Comparison of ENCODE assay signal across 1 cellular context in genomic region chr7:17462059-17462695, GRCh38.
TF ChIP-seq lines count a peak whose summit lies in the region.

No MANE protein-coding gene starts in this region.

TF ChIP-seq in HCT116, 20 proteins besides CTCF, POLR2A, EP300 and RAD21 (continued from another document):
- TF ChIP-seq MAX (IDR thresholded peaks at IDR 0.05) (peak; percentile 34; the same call in 1 of the 2 replicates), YY1 (IDR thresholded peaks at IDR 0.05; ENCODE audit: extremely low read depth, insufficient replicate concordance, low read depth, low read length) (no peak), SP1 (IDR thresholded peaks at IDR 0.05; ENCODE audit: low read depth) (peak; percentile 34; the same call in 1 of the 2 replicates), JUND (IDR thresholded peaks at IDR 0.05) (peak; percentile 45), TCF7L2 (IDR thresholded peaks at IDR 0.05; ENCODE audit: borderline replicate concordance, extremely low read depth, insufficient read depth, insufficient read length) (peak; percentile 92), ELF1 (IDR thresholded peaks at IDR 0.05; ENCODE audit: borderline replicate concordance, low read depth) (no peak), REST (IDR thresholded peaks at IDR 0.05; ENCODE audit: low read depth) (no peak), ZBTB33 (IDR thresholded peaks at IDR 0.05; ENCODE audit: extremely low read depth, insufficient replicate concordance, low read length) (no peak), ATF3 (IDR thresholded peaks at IDR 0.05) (no peak), EZH2phosphoT487 (IDR thresholded peaks at IDR 0.05; ENCODE audit: borderline replicate concordance) (no peak), SIN3A (IDR thresholded peaks at IDR 0.05; ENCODE audit: low read depth) (no peak), SRF (IDR thresholded peaks at IDR 0.05; ENCODE audit: low read depth) (no peak), POLR2AphosphoS5 (IDR thresholded peaks at IDR 0.05; ENCODE audit: low read depth, low read length) (no peak), EZH2 (IDR thresholded peaks at IDR 0.05) (no peak)
TF ChIP-seq in HCT116: peak in this region for 6.
